ENCODE assay signal across 8 cellular contexts in the genomic region with DNA sequence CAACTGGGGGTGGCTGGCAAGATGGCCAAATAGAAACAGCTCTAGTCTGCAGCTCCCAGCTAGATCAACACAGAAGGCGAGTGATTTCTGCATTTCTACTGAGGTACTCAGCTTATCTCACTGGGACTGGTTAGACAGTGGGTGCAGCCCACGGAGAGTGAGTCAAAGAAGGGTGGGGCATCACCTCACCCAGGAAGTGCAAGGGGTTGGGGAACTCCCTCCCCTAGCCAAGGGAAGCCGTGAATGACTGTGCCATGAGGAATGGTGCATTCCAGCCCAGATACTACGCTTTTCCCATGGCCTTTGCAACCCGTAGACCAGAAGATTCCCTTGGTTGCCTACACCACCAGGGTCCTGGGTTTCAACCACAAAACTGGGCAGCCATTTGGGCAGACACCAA.
A peak's percentile ranks its signal among the peaks of the same experiment; 100 is the strongest.
DNase-seq lines count a peak whose midpoint lies in the region; ATAC-seq and TF ChIP-seq lines count a peak whose summit lies in the region.
"Not testable (repeated sequence)": the region's sequence is repeated elsewhere in the genome, so short reads cannot be mapped to it uniquely, and the experiment has no call there.

No MANE protein-coding gene starts in this region.

- H3K4me2 ChIP-seq in DND-41 (ENCODE audit: insufficient read depth, low read length) = not testable (repeated sequence)

- H3K27ac Mint-ChIP-seq in progenitor cell of endocrine pancreas = peak overlapping the region; percentile 43

- H3K27ac ChIP-seq in DND-41 (ENCODE audit: low read length) = not testable (repeated sequence)
- H3K27ac ChIP-seq in foreskin keratinocyte = peak overlapping the region; percentile 96

- not testable (repeated sequence) for H3K27me3 Mint-ChIP-seq in progenitor cell of endocrine pancreas

- H4K20me1 ChIP-seq in DND-41 (ENCODE audit: insufficient read depth, low read length) = not testable (repeated sequence)

- not testable (repeated sequence) for H3K4me3 Mint-ChIP-seq in progenitor cell of endocrine pancreas (ENCODE audit: low read depth)

- not testable (repeated sequence) for H3K9me3 ChIP-seq in DND-41 (ENCODE audit: insufficient read depth, low read length, severe bottlenecking)

- not testable (repeated sequence) for H3K27me3 ChIP-seq in DND-41 (ENCODE audit: insufficient read depth, low read length, poor library complexity); foreskin keratinocyte

- H3K9ac ChIP-seq in DND-41 (ENCODE audit: low read depth, low read length) = not testable (repeated sequence)

- H3K36me3 ChIP-seq in DND-41 (ENCODE audit: insufficient read depth, low read length) = not testable (repeated sequence)

- H3K36me3 Mint-ChIP-seq in progenitor cell of endocrine pancreas (ENCODE audit: insufficient read depth) = not testable (repeated sequence)

- not testable (repeated sequence) for H3K4me1 Mint-ChIP-seq in progenitor cell of endocrine pancreas (ENCODE audit: low read depth)

- peaks cover 30% of the 10 kb centered on the region for H3K9me3 Mint-ChIP-seq in progenitor cell of endocrine pancreas (ENCODE audit: low read depth)

- H3K79me2 ChIP-seq in DND-41 (ENCODE audit: insufficient read depth, low read length) = not testable (repeated sequence)

- TF ChIP-seq CTCF in DND-41 (IDR thresholded peaks at IDR 0.05; ENCODE audit: borderline replicate concordance, extremely low read depth, low read length, poor library complexity, severe bottlenecking); foreskin keratinocyte (conservative IDR thresholded peaks at IDR 0.05); progenitor cell of endocrine pancreas (IDR thresholded peaks at IDR 0.05; ENCODE audit: unreplicated experiment): not testable (repeated sequence)

- DNase-seq in DND-41; progenitor cell of endocrine pancreas (ENCODE audit: low spot score, unreplicated experiment): not testable (repeated sequence)
- DNase-seq in HPDE6-E6E7 (ENCODE audit: extremely low spot score) = peak; percentile 14
- DNase-seq in OCI-M1 (lab: John Stamatoyannopoulos, UW) = peak; percentile 71
- peak; percentile 28 for DNase-seq in T1000 (lab: John Stamatoyannopoulos, UW)
- peak; percentile 37 for DNase-seq in amniotic stem cell (lab: John Stamatoyannopoulos, UW)
- DNase-seq in dedifferentiated amniotic fluid mesenchymal stem cell (ENCODE audit: extremely low spot score) = peak; percentile 57
- DNase-seq in foreskin keratinocyte = peak; percentile 88 to 96

- H3K4me1 ChIP-seq in DND-41 (ENCODE audit: insufficient read depth, low read length); foreskin keratinocyte: not testable (repeated sequence)

- not testable (repeated sequence) for H2AFZ ChIP-seq in DND-41 (ENCODE audit: low read depth, low read length)

- ATAC-seq in DND-41 (ENCODE audit: insufficient read depth, low read depth) (peak; percentile 37; the same call in 1 of the 3 replicates), foreskin keratinocyte (peak; percentile 100)

- H3K4me3 ChIP-seq in DND-41 (ENCODE audit: low read depth in 1 of 2, low read length in 2 of 2) = not testable (repeated sequence)
